In the genomic region with DNA sequence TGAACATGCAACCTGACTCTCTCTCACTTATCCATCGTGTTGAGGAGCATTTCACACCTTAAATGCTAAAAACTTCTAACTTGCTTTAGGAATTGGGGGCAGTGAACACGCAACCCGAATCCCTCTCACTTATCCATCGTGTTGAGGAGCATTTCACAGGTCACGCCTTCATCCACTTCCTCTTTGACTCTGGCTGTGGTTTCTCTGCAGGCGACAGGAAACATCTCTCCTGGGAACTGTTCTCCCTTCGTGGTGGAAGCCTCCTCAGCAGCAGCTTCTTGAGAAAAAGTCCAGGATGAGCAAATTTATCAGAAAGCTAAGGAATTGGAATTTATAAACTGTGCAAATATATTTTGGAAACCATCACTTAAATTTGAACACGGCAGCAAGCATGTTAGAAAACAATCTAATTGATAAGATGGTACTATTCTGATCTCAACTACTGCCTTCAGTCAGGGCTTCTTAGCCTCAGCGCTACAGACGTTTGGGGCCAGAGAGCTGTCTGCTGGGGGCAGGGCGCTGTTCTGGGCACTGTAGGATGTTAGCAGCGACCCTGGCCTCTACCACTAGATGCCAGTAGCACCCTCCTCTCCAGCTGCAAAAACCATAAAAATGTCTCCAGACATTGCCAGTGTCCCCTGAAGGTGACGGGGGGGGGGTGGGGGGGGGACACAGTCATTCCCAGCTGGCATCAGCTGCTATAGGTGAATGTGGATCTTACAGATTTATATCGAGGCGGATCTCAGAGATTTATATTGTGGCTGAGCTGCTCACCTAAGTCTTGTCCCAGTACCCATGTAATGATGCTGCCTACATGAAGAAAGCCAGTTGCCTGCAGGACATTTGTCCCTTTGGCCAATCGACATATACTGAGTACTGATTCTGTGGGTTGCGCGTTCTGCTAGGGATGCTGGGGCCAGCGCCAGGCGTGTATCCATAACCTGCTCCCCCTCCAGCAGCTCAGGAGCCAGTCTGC, we compare ENCODE assay signal across 10 cellular contexts. TPM values are rescaled to one million over a fixed set of nuclear protein-coding genes. Genes with fewer than 3 reads are reported as not detected.
DNase-seq lines count a peak whose midpoint lies in the region; ATAC-seq and TF ChIP-seq lines count a peak whose summit lies in the region.
"Had no signal": no experiment of that assay in that cellular context is flagged by ENCODE, and none has a peak within 500 bp of the region (broad histone marks: within the 10 kb centered on the region; RNA-seq: fewer than 3 reads in every experiment).

No MANE protein-coding gene starts in this region.

- H3K4me3 Mint-ChIP-seq in memory B cell, result no peak overlapping the region

- no peak for TF ChIP-seq POLR2A in prostate gland (IDR thresholded peaks at IDR 0.05)

- H3K27ac Mint-ChIP-seq in activated naive CD4-positive, alpha-beta T cell treated with anti-CD3 and anti-CD28 coated beads, Interleukin-2, amount 50 U/mL, for 72 hours, result peak overlapping the region in 1 of 2 donors; percentile 11
- no peak overlapping the region for H3K27ac Mint-ChIP-seq in memory B cell

- H3K9me3 ChIP-seq in prostate gland, result no peaks in the 10 kb centered on the region

- intact Hi-C loops in prostate gland (cut with DNase I), result no loop called here

- H3K36me3 Mint-ChIP-seq in activated naive CD4-positive, alpha-beta T cell treated with anti-CD3 and anti-CD28 coated beads, Interleukin-2, amount 50 U/mL, for 72 hours, result no peaks in the 10 kb centered on the region
- no peaks in the 10 kb centered on the region for H3K36me3 Mint-ChIP-seq in memory B cell

- TF ChIP-seq CTCF in prostate gland (IDR thresholded peaks at IDR 0.05), result no peak

- H3K9me3 Mint-ChIP-seq in activated naive CD4-positive, alpha-beta T cell treated with anti-CD3 and anti-CD28 coated beads, Interleukin-2, amount 50 U/mL, for 72 hours, result no peaks in the 10 kb centered on the region
- no peaks in the 10 kb centered on the region for H3K9me3 Mint-ChIP-seq in memory B cell

- H3K36me3 ChIP-seq in prostate gland, result no peaks in the 10 kb centered on the region

- peaks cover 5% of the 10 kb centered on the region for H3K27me3 Mint-ChIP-seq in memory B cell

- H3K4me1 ChIP-seq in prostate gland (replicated peaks), result no peaks in the 10 kb centered on the region

- peak; percentile 69 for DNase-seq in D341Med (ENCODE audit: low spot score)
- peak; percentile 53 for DNase-seq in NCI-H82 treated with DMSO at 0.1 percent for 48 hours (lab: John Stamatoyannopoulos, UW; ENCODE audit: unreplicated experiment)
- peak in 1 of 2 donors; percentile 28 for DNase-seq in activated naive CD4-positive, alpha-beta T cell treated with anti-CD3 and anti-CD28 coated beads, Interleukin-2, amount 50 U/mL, for 72 hours (ENCODE audit: low spot score in 2 of 2)
- no peak for DNase-seq in memory B cell (ENCODE audit: low spot score in 2 of 2)
- no peak for DNase-seq in prostate gland (ENCODE audit: low spot score)

- H3K4me3 ChIP-seq in prostate gland, result no peak overlapping the region
- H3K4me3 ChIP-seq: SK-N-MC had no signal

- H3K27ac ChIP-seq in prostate gland, result no peak overlapping the region
- H3K27ac ChIP-seq: SK-N-MC had no signal

- no peaks in the 10 kb centered on the region for H3K27me3 ChIP-seq in prostate gland (replicated peaks; ENCODE audit: insufficient read depth)

- 51% methylated on average over 20 of the region's 20 CpGs for WGBS in prostate gland

- H3K4me1 Mint-ChIP-seq in memory B cell, result peaks cover 28% of the 10 kb centered on the region

- ATAC-seq in GM21786 (IDR thresholded peaks at IDR 0.05; ENCODE audit: unreplicated experiment) (peak; percentile 76), memory B cell (ENCODE audit: low read depth) (peak; percentile 72), GM18858 (IDR thresholded peaks at IDR 0.05; ENCODE audit: unreplicated experiment) (no peak), GM21423 (IDR thresholded peaks at IDR 0.05; ENCODE audit: unreplicated experiment) (no peak)
- peak; percentile 54 to 90 for ATAC-seq in activated naive CD4-positive, alpha-beta T cell treated with anti-CD3 and anti-CD28 coated beads, Interleukin-2, amount 50 U/mL, for 72 hours

RNA-seq across cellular contexts. Expression of a gene that starts 26.2 kb away (rescaled TPM):
- not detected for total RNA-seq in activated naive CD4-positive, alpha-beta T cell treated with anti-CD3 and anti-CD28 coated beads, Interleukin-2, amount 50 U/mL, for 72 hours
- total RNA-seq in prostate gland, result 10 to 100 TPM in 1 of 2 donors, not detected in 1; 10.8 TPM
- total RNA-seq: lower leg skin had no signal

Comparison
In these comparisons a context has a peak if more than half of its experiments do, and no peak if none do; other contexts are left out.
1. DNase-seq: peak in D341Med (single experiment) and NCI-H82 treated with DMSO at 0.1 percent for 48 hours (single experiment); none in memory B cell (0 of 2) and prostate gland (single experiment).
2. ATAC-seq: peak in GM21786 (single experiment), activated naive CD4-positive, alpha-beta T cell treated with anti-CD3 and anti-CD28 coated beads, Interleukin-2, amount 50 U/mL, for 72 hours (2 of 2) and memory B cell (single experiment); none in GM18858 (single experiment) and GM21423 (single experiment).